Comparison of ENCODE assay signal across 24 cellular contexts in the genomic region with DNA sequence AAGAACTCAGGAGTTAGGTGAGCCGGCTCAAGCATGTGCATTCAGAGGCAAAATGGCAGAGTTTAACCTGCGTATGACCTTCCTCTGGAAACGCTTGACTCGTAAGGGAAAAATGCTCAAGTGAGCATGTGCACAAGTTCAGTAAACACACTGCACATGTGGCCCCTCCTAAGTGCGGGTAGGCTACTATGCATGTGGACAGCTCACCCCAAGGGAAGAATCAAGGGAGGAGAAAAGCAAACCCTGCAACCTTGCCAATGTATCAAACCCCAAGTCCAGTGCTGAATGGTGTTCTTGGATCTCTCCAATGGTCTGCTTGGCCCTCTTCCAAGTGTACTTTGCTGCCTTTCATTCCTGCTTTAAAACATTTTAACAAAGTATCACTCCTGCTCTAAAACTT.
DNase-seq lines count a peak whose midpoint lies in the region; ATAC-seq and TF ChIP-seq lines count a peak whose summit lies in the region.
"Had no signal": no experiment of that assay in that cellular context is flagged by ENCODE, and none has a peak within 500 bp of the region (broad histone marks: within the 10 kb centered on the region; RNA-seq: fewer than 3 reads in every experiment).

No MANE protein-coding gene starts in this region.

- no peak overlapping the region for H2BK15ac ChIP-seq in IMR-90 (ENCODE audit: low read depth, low read length)

- no peaks in the 10 kb centered on the region for H3K9me1 ChIP-seq in IMR-90 (ENCODE audit: insufficient read depth, low read length)

- H2BK120ac ChIP-seq in IMR-90 (ENCODE audit: low read depth, low read length), result no peak overlapping the region

- H3K4me3 ChIP-seq in IMR-90 (ENCODE audit: insufficient read depth, low read depth, low read length) (no peak overlapping the region), brain microvascular endothelial cell (ENCODE audit: low read depth, low read length) (no peak overlapping the region)
- H3K4me3 ChIP-seq: GM12878, GM23248, Peyer's patch had no signal

- dilution Hi-C loops in IMR-90 (cut with HindIII; ENCODE audit: low sequenced_read_pairs, unreplicated experiment), result no loop called here

- POLR2A ChIA-PET in IMR-90 (lab: Charles Lee; ENCODE audit: unreplicated experiment), result no interaction called here

- H3K36me3 ChIP-seq in IMR-90 (ENCODE audit: control insufficient read depth, insufficient read depth, low read length) (no peaks in the 10 kb centered on the region), brain microvascular endothelial cell (replicated peaks) (no peaks in the 10 kb centered on the region)
- H3K36me3 ChIP-seq: Peyer's patch had no signal

- H4K91ac ChIP-seq in IMR-90 (ENCODE audit: insufficient read depth, low read depth, low read length), result no peak overlapping the region

- H4K5ac ChIP-seq in IMR-90 (ENCODE audit: low read depth, low read length), result no peak overlapping the region

- H2AK5ac ChIP-seq in IMR-90 (ENCODE audit: low read depth, low read length), result no peak overlapping the region

- CTCF ChIA-PET in IMR-90 (lab: Yijun Ruan, JAX), result no interaction called here

- no peak overlapping the region for H3K4me2 ChIP-seq in IMR-90 (ENCODE audit: low read depth, low read length)
- H3K4me2 ChIP-seq: KMS-11, SK-N-SH had no signal

- H3K9me3 ChIP-seq in IMR-90 (ENCODE audit: control insufficient read depth, insufficient read depth, low read length), result no peaks in the 10 kb centered on the region
- H3K9me3 ChIP-seq: Peyer's patch, SK-N-SH had no signal

- TF ChIP-seq RAD21 in IMR-90 (IDR thresholded peaks at IDR 0.05; ENCODE audit: low read length), result no peak

- no peaks in the 10 kb centered on the region for H3K79me1 ChIP-seq in IMR-90 (ENCODE audit: low read depth in 1 of 2, low read length in 2 of 2)

- no peak overlapping the region for H3K4ac ChIP-seq in IMR-90 (ENCODE audit: low read depth, low read length)

- H2AFZ ChIP-seq in IMR-90 (replicated peaks; ENCODE audit: low read length, poor library complexity), result no peak overlapping the region
- H2AFZ ChIP-seq: GM23248 had no signal

- DNase-seq in ELR (ENCODE audit: low read depth) (peak; percentile 22), IMR-90 (peak; percentile 8), brain microvascular endothelial cell (peak; percentile 22), left kidney (ENCODE audit: low read depth, low spot score) (peak; percentile 14), NCI-H2227 (lab: John Stamatoyannopoulos, UW; ENCODE audit: unreplicated experiment) (no peak)
- no peak for DNase-seq in stimulated activated CD4-positive, alpha-beta T cell treated with anti-CD3 and anti-CD28 coated beads, Interleukin-12 subunit alpha, Interleukin-12 subunit beta, amount 100 ng/mL, for 4 hours
- DNase-seq: ACHN; Calu3; CD4-positive, CD25-positive, alpha-beta regulatory T cell; DMS79 treated with DMSO at 0.1 percent for 48 hours; GDM1; GM23248; NCI-H1092; NCI-H146; NCI-H2081; NCI-H510A; Peyer's patch; SHP77; SK-N-SH had no signal

- H3K14ac ChIP-seq in IMR-90 (replicated peaks; ENCODE audit: low read depth, low read length), result no peak overlapping the region

- ATAC-seq in IMR-90 (ENCODE audit: low read depth) (no peak), HG02981 (IDR thresholded peaks at IDR 0.05; ENCODE audit: unreplicated experiment) (no peak), HG03135 (IDR thresholded peaks at IDR 0.05; ENCODE audit: unreplicated experiment) (no peak)
- ATAC-seq: GM12878, HepG2 had no signal

- H2BK5ac ChIP-seq in IMR-90 (ENCODE audit: low read depth, low read length, poor library complexity, severe bottlenecking), result no peak overlapping the region

- TF ChIP-seq POLR2A in IMR-90 (IDR thresholded peaks at IDR 0.05; ENCODE audit: low read depth, low read length), result no peak

- in situ Hi-C loops in IMR-90 (cut with MboI; ENCODE audit: low sequenced_read_pairs) (no loop called here), brain microvascular endothelial cell (cut with HindIII; ENCODE audit: low pct_ligation_motif_present, low sequenced_read_pairs) (no loop called here)

- H3K27ac ChIP-seq in IMR-90 (ENCODE audit: insufficient read depth, low read length) (no peak overlapping the region), brain microvascular endothelial cell (no peak overlapping the region)
- H3K27ac ChIP-seq: GM23248, KMS-11, Peyer's patch had no signal

- H3K4me1 ChIP-seq in IMR-90 (ENCODE audit: control insufficient read depth, insufficient read depth, low read length), result no peaks in the 10 kb centered on the region
- H3K4me1 ChIP-seq: Peyer's patch had no signal

- no peak overlapping the region for H2AK9ac ChIP-seq in IMR-90 (replicated peaks; ENCODE audit: low read depth, low read length, poor library complexity)

- H3K23ac ChIP-seq in IMR-90 (ENCODE audit: low read depth, low read length), result no peak overlapping the region

- H3K9ac ChIP-seq in IMR-90 (ENCODE audit: low read depth, low read length), result no peak overlapping the region
- H3K9ac ChIP-seq: GM23248, KMS-11, SK-N-SH had no signal

- H3K56ac ChIP-seq in IMR-90 (ENCODE audit: extremely low read depth, insufficient read depth, low read length), result no peak overlapping the region

- no peak overlapping the region for H2BK20ac ChIP-seq in IMR-90 (ENCODE audit: low read depth, low read length)

- no TSS peak for BruUV-seq in IMR-90 (replicated peaks; lab: Mats Ljungman, UMichigan)

- H4K8ac ChIP-seq in IMR-90 (ENCODE audit: low read depth in 2 of 2, low read length in 2 of 2), result no peak overlapping the region

- no peaks in the 10 kb centered on the region for H4K20me1 ChIP-seq in IMR-90 (ENCODE audit: insufficient read depth, low read length)

- TF ChIP-seq CTCF in IMR-90 (conservative IDR thresholded peaks at IDR 0.05; ENCODE audit: low read depth, low read length), result no peak
- no peak for TF ChIP-seq CTCF in brain microvascular endothelial cell (IDR thresholded peaks at IDR 0.05; ENCODE audit: low read depth, low read length, missing control alignments)

- intact Hi-C loops in IMR-90 (cut with micrococcal nuclease), result no loop called here

- H3K18ac ChIP-seq in IMR-90 (ENCODE audit: low read depth, low read length), result no peak overlapping the region

- H3K27me3 ChIP-seq in IMR-90 (ENCODE audit: control insufficient read depth, insufficient read depth, low read length), result no peaks in the 10 kb centered on the region
- no peaks in the 10 kb centered on the region for H3K27me3 ChIP-seq in brain microvascular endothelial cell (replicated peaks)
- H3K27me3 ChIP-seq: Peyer's patch had no signal

- WGBS in IMR-90 (ENCODE audit: extremely low coverage in 2 of 2, insufficient read length in 1 of 2), 2 experiments, result 67% methylated on average over 1 of the region's 5 CpGs; no CpG with 5 or more reads in 1 of the 2 experiments

TF ChIP-seq in IMR-90, 13 proteins besides CTCF, POLR2A, EP300 and RAD21:
- TF ChIP-seq RCOR1 (IDR thresholded peaks at IDR 0.05; ENCODE audit: insufficient replicate concordance, low read length) (no peak), RFX5 (IDR thresholded peaks at IDR 0.05; ENCODE audit: low read depth, low read length) (no peak), BHLHE40 (IDR thresholded peaks at IDR 0.05; ENCODE audit: low read depth, low read length) (no peak), MAZ (IDR thresholded peaks at IDR 0.05; ENCODE audit: borderline replicate concordance, low read depth, low read length) (no peak), CHD1 (IDR thresholded peaks at IDR 0.05; ENCODE audit: low read depth, low read length) (no peak), CEBPB (IDR thresholded peaks at IDR 0.05; ENCODE audit: low read depth, low read length) (no peak), FOS (IDR thresholded peaks at IDR 0.05; ENCODE audit: low read depth, low read length) (no peak)
- TF ChIP-seq, protein P1, sequence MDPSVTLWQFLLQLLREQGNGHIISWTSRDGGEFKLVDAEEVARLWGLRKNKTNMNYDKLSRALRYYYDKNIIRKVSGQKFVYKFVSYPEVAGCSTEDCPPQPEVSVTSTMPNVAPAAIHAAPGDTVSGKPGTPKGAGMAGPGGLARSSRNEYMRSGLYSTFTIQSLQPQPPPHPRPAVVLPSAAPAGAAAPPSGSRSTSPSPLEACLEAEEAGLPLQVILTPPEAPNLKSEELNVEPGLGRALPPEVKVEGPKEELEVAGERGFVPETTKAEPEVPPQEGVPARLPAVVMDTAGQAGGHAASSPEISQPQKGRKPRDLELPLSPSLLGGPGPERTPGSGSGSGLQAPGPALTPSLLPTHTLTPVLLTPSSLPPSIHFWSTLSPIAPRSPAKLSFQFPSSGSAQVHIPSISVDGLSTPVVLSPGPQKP (IDR thresholded peaks at IDR 0.05; ENCODE audit: borderline replicate concordance, low read depth, low read length), result no peak
TF ChIP-seq in IMR-90: peak in this region for 0.

Comparison
In these comparisons a context has a peak if more than half of its experiments do, and no peak if none do; other contexts are left out.
1. DNase-seq: peak in ELR (single experiment), IMR-90 (single experiment), brain microvascular endothelial cell (single experiment) and left kidney (single experiment); none in NCI-H2227 (single experiment) and stimulated activated CD4-positive, alpha-beta T cell treated with anti-CD3 and anti-CD28 coated beads, Interleukin-12 subunit alpha, Interleukin-12 subunit beta, amount 100 ng/mL, for 4 hours (single experiment).